Comparison of ENCODE assay signal across 1 cellular context in genomic region chr2:128325665-128326181, GRCh38.
TF ChIP-seq lines count a peak whose summit lies in the region.

No MANE protein-coding gene starts in this region.

TF ChIP-seq in WTC11, 78 proteins besides CTCF, POLR2A, EP300 and RAD21 (continued from another document):
- no peak for TF ChIP-seq ARID4B (CRISPR knock-in tag; IDR thresholded peaks at IDR 0.05; ENCODE audit: borderline replicate concordance)
- no peak for TF ChIP-seq CREB1 (CRISPR knock-in tag; IDR thresholded peaks at IDR 0.05)
- TF ChIP-seq ZNF317 (CRISPR knock-in tag; IDR thresholded peaks at IDR 0.05; ENCODE audit: borderline replicate concordance, low read depth): no peak
- TF ChIP-seq NR1H2 (CRISPR knock-in tag; IDR thresholded peaks at IDR 0.05): no peak
- no peak for TF ChIP-seq ZNF281 (CRISPR knock-in tag; IDR thresholded peaks at IDR 0.05)
- no peak for TF ChIP-seq ZNF263 (CRISPR knock-in tag; IDR thresholded peaks at IDR 0.05; ENCODE audit: low read depth)
- no peak for TF ChIP-seq SOX15 (CRISPR knock-in tag; IDR thresholded peaks at IDR 0.05)
- no peak for TF ChIP-seq PRRX2 (CRISPR knock-in tag; IDR thresholded peaks at IDR 0.05)
- no peak for TF ChIP-seq ZNF423 (CRISPR knock-in tag; IDR thresholded peaks at IDR 0.05)
- no peak for TF ChIP-seq ZNF396 (CRISPR knock-in tag; IDR thresholded peaks at IDR 0.05; ENCODE audit: borderline replicate concordance)
- TF ChIP-seq SP1 (CRISPR knock-in tag; conservative IDR thresholded peaks at IDR 0.05): no peak
- no peak for TF ChIP-seq STAT6 (CRISPR knock-in tag; conservative IDR thresholded peaks at IDR 0.05; ENCODE audit: low read depth)
